In the genomic region with DNA sequence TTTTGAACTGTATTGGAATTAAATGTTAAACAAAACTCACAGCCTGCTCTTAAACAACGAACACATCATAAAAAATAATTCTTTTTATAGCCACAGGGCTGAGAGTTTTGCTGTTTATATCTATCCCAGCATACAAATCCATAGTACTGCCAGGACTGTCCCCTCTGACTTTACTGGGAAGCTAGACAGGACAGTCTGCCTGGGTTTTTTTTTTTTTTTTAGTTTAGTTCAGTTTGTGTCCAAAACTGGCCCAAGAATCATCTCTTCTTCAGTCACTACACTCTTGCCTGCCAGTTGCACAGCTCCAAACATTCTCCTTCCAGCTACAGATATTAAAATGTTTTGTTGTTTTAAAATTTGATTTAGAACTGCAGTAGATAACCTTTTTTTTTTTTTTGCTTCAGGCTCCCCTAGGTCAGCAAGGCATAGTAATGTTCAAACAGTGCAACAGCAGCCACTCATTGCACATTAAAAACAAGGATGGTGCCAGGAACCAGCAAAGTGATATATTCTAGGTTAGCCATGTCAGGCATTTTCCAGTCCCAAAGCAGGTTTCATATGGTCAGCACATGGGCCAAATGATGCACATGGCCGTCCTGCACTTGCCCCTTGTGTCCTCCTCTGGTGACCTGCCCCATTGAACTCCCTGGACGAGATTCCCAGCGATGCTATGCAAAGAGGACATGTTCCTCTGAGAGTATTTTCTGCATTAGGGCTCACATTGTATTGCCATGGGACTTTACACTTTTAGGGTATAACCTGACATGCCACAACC, we compare ENCODE assay signal across 1 cellular context.
TF ChIP-seq lines count a peak whose summit lies in the region.

No MANE protein-coding gene starts in this region.

TF ChIP-seq in GM23338, 12 proteins besides CTCF, POLR2A, EP300 and RAD21 (continued from another document):
- no peak for TF ChIP-seq ZNF331 (CRISPR knock-in tag; IDR thresholded peaks at IDR 0.05; ENCODE audit: low read depth)
- no peak for TF ChIP-seq STAT1 (IDR thresholded peaks at IDR 0.05; ENCODE audit: unreplicated experiment)
- TF ChIP-seq NANOG (IDR thresholded peaks at IDR 0.05; ENCODE audit: borderline replicate concordance): no peak
- no peak for TF ChIP-seq CREB1 (CRISPR knock-in tag; IDR thresholded peaks at IDR 0.05; ENCODE audit: low read depth)
